19 cellular contexts compared by ENCODE assay signal in genomic region chr19:17262557-17262956, GRCh38. TPM values are rescaled to one million over a fixed set of nuclear protein-coding genes. Genes with fewer than 3 reads are reported as not detected.
"Had no signal": no experiment of that assay in that cellular context is flagged by ENCODE, and none has a peak within 500 bp of the region (broad histone marks: within the 10 kb centered on the region; RNA-seq: fewer than 3 reads in every experiment).

No MANE protein-coding gene starts in this region.

- H3K27me3 Mint-ChIP-seq: activated CD4-positive, alpha-beta T cell treated with anti-CD3 and anti-CD28 coated beads for 36 hours; central memory CD8-positive, alpha-beta T cell had no signal

- H3K27ac Mint-ChIP-seq: activated CD4-positive, alpha-beta T cell treated with anti-CD3 and anti-CD28 coated beads for 36 hours; activated naive CD8-positive, alpha-beta T cell treated with anti-CD3 and anti-CD28 coated beads for 36 hours; activated T-helper 2 cell treated with anti-CD3 and anti-CD28 coated beads, Interferon-gamma antibody, Interleukin-2, Interleukin-4, amounts not matched to agents 10 μg/mL and 5 μg/mL and 100 μg/mL, durations not matched to agents 14 hours and 24 hours and 36 hours; natural killer cell treated with Interleukin-12 subunit alpha and Interleukin-12 subunit beta and Interleukin-15 and Interleukin-18, amount 100 ng/mL, for 72 hours had no signal

- H3K36me3 Mint-ChIP-seq: natural killer cell treated with Interleukin-12 subunit alpha and Interleukin-12 subunit beta and Interleukin-15 and Interleukin-18, amount 100 ng/mL, for 72 hours had no signal

- H3K4me3 ChIP-seq: sigmoid colon, smooth muscle cell, transverse colon had no signal

- ATAC-seq: activated CD4-positive, alpha-beta T cell treated with anti-CD3 and anti-CD28 coated beads for 36 hours; activated T-cell treated with anti-CD3 and anti-CD28 coated beads, Interleukin-2, amount 50 U/mL, for 4 hours; gastrocnemius medialis; natural killer cell treated with Interleukin-12 subunit alpha and Interleukin-12 subunit beta and Interleukin-15 and Interleukin-18, amount 100 ng/mL, for 72 hours; stimulated activated naive B cell treated with anti-CD40 and anti-IgM and Interleukin-4, amounts not matched to agents 10 μg/mL and 1 μg/mL and 100 μg/mL, for 72 hours had no signal

- H3K36me3 ChIP-seq: esophagus squamous epithelium, gastrocnemius medialis, sigmoid colon, transverse colon had no signal

- H3K27me3 ChIP-seq: esophagus squamous epithelium, gastrocnemius medialis, sigmoid colon, transverse colon had no signal

- H3K9me3 ChIP-seq: gastrocnemius medialis, transverse colon had no signal

- H3K9me3 Mint-ChIP-seq: activated T-helper 2 cell treated with anti-CD3 and anti-CD28 coated beads, Interferon-gamma antibody, Interleukin-2, Interleukin-4, amounts not matched to agents 10 μg/mL and 5 μg/mL and 100 μg/mL, durations not matched to agents 14 hours and 24 hours and 36 hours; central memory CD8-positive, alpha-beta T cell; natural killer cell treated with Interleukin-12 subunit alpha and Interleukin-12 subunit beta and Interleukin-15 and Interleukin-18, amount 100 ng/mL, for 72 hours had no signal

- H3K27ac ChIP-seq: esophagus squamous epithelium, parathyroid adenoma, sigmoid colon, transverse colon had no signal

- H3K4me3 Mint-ChIP-seq: activated CD4-positive, alpha-beta T cell treated with anti-CD3 and anti-CD28 coated beads for 36 hours; activated naive CD8-positive, alpha-beta T cell treated with anti-CD3 and anti-CD28 coated beads for 36 hours; activated T-cell treated with anti-CD3 and anti-CD28 coated beads, Interleukin-2, amount 50 U/mL, for 4 hours; central memory CD8-positive, alpha-beta T cell; natural killer cell treated with Interleukin-12 subunit alpha and Interleukin-12 subunit beta and Interleukin-15 and Interleukin-18, amount 100 ng/mL, for 72 hours; stimulated activated naive B cell treated with anti-CD40 and anti-IgM and Interleukin-4, amounts not matched to agents 10 μg/mL and 1 μg/mL and 100 μg/mL, for 72 hours had no signal

- H3K9ac ChIP-seq: parathyroid adenoma had no signal

- H3K4me1 ChIP-seq: gastrocnemius medialis, parathyroid adenoma had no signal

- DNase-seq: activated CD4-positive, alpha-beta T cell treated with anti-CD3 and anti-CD28 coated beads for 36 hours; activated CD4-positive, alpha-beta T cell treated with anti-CD3 and anti-CD28 coated beads, Interleukin-2, amount 50 U/mL, for 4 hours; activated CD8-positive, alpha-beta memory T cell treated with anti-CD3 and anti-CD28 coated beads, Interleukin-2, amount 50 U/mL, for 48 hours; activated naive CD4-positive, alpha-beta T cell; activated naive CD8-positive, alpha-beta T cell treated with anti-CD3 and anti-CD28 coated beads for 36 hours; activated T-cell treated with anti-CD3 and anti-CD28 coated beads, Interleukin-2, amount 50 U/mL, for 4 hours; effector memory CD4-positive, alpha-beta T cell; esophagus squamous epithelium; gastrocnemius medialis; sigmoid colon; stimulated activated CD4-positive, alpha-beta T cell treated with anti-CD3 and anti-CD28 coated beads, Interleukin-15, amount 100 ng/mL, for 24 hours; stimulated activated naive B cell treated with anti-CD40 and anti-IgM and Interleukin-4, amounts not matched to agents 10 μg/mL and 1 μg/mL and 100 μg/mL, for 72 hours; T-helper 9 cell; transverse colon had no signal

RNA-seq across cellular contexts. Expression of gene USHBP1, which starts 2.0 kb away (rescaled TPM):
- total RNA-seq: activated naive CD8-positive, alpha-beta T cell treated with anti-CD3 and anti-CD28 coated beads for 36 hours; natural killer cell treated with Interleukin-12 subunit alpha and Interleukin-12 subunit beta and Interleukin-15 and Interleukin-18, amount 100 ng/mL, for 72 hours; smooth muscle cell had no signal
- polyA plus RNA-seq: smooth muscle cell had no signal
